11 cellular contexts compared by ENCODE assay signal in genomic region chr11:6387811-6388599, GRCh38. TPM values are rescaled to one million over a fixed set of nuclear protein-coding genes. Genes with fewer than 3 reads are reported as not detected.
DNase-seq lines count a peak whose midpoint lies in the region; ATAC-seq, FAIRE-seq and TF ChIP-seq lines count a peak whose summit lies in the region.
"Had no signal": no experiment of that assay in that cellular context is flagged by ENCODE, and none has a peak within 500 bp of the region (broad histone marks: within the 10 kb centered on the region; RNA-seq: fewer than 3 reads in every experiment).

No MANE protein-coding gene starts in this region.

- TF ChIP-seq CTCF in IMR-90 (conservative IDR thresholded peaks at IDR 0.05; ENCODE audit: low read depth, low read length) (no peak), bronchial epithelial cell (IDR thresholded peaks at IDR 0.05; ENCODE audit: insufficient read depth, low read length, severe bottlenecking) (no peak), stomach (IDR thresholded peaks at IDR 0.05) (no peak)

- in situ Hi-C loops in IMR-90 (cut with MboI; ENCODE audit: low sequenced_read_pairs), result loop anchor here (10.0 kb wide), 1 partner anchor 297 kb away; the partner anchor contains the start of gene MRPL17

- dilution Hi-C loops in IMR-90 (cut with HindIII; ENCODE audit: low sequenced_read_pairs, unreplicated experiment), result no loop called here

- no peak overlapping the region for H3K27ac ChIP-seq in IMR-90 (ENCODE audit: insufficient read depth, low read length)
- peak overlapping the region in 3 of 5 donors; percentile 87 to 93 (median 91) for H3K27ac ChIP-seq in stomach
- H3K27ac ChIP-seq in substantia nigra (ENCODE audit: low read depth, low read length, poor library complexity, severe bottlenecking), result no peak overlapping the region

- no peak for TF ChIP-seq RAD21 in IMR-90 (IDR thresholded peaks at IDR 0.05; ENCODE audit: low read length)

- peaks cover 14% of the 10 kb centered on the region for H3K9me1 ChIP-seq in IMR-90 (ENCODE audit: insufficient read depth, low read length)

- peaks cover 4 to 25% of the 10 kb centered on the region in 2 experiments; a peak in 2 of 4 replicates for H3K79me1 ChIP-seq in IMR-90 (ENCODE audit: low read depth in 1 of 2, low read length in 2 of 2)

- WGBS in IMR-90 (ENCODE audit: extremely low coverage in 2 of 2, insufficient read length in 1 of 2), 2 experiments, result 69% methylated on average over 6 of the region's 12 CpGs; no CpG with 5 or more reads in 1 of the 2 experiments
- 40 to 55% (median 41%) methylated on average over 12 of the region's 12 CpGs for WGBS in stomach, 5 donors

- no peak overlapping the region for H3K18ac ChIP-seq in IMR-90 (ENCODE audit: low read depth, low read length)

- BruUV-seq in IMR-90 (replicated peaks; lab: Mats Ljungman, UMichigan), result no TSS peak

- H3K14ac ChIP-seq in IMR-90 (replicated peaks; ENCODE audit: low read depth, low read length), result peak overlapping the region; percentile 57; the same call in 1 of the 2 replicates

- H3K9ac ChIP-seq in IMR-90 (ENCODE audit: low read depth, low read length), result no peak overlapping the region

- H3K4ac ChIP-seq in IMR-90 (ENCODE audit: low read depth, low read length), result peak overlapping the region; percentile 25; the same call in 1 of the 2 replicates

- intact Hi-C loops in IMR-90 (cut with micrococcal nuclease), result no loop called here
- intact Hi-C loops in stomach (cut with DNase I; ENCODE audit: low total_unique reads), result no loop called here

- no peak overlapping the region for H3K23ac ChIP-seq in IMR-90 (ENCODE audit: low read depth, low read length)

- no peak for FAIRE-seq in bronchial epithelial cell (lab: Jason Lieb, UNC)

- H3K27me3 ChIP-seq in IMR-90 (ENCODE audit: control insufficient read depth, insufficient read depth, low read length) (no peaks in the 10 kb centered on the region), bronchial epithelial cell (ENCODE audit: control insufficient read depth, insufficient read depth, low read length) (peaks cover 2% of the 10 kb centered on the region), stomach (no peaks in the 10 kb centered on the region)

- H3K36me3 ChIP-seq in IMR-90 (ENCODE audit: control insufficient read depth, insufficient read depth, low read length) (no peaks in the 10 kb centered on the region), bronchial epithelial cell (ENCODE audit: control insufficient read depth, insufficient read depth, low read length) (no peaks in the 10 kb centered on the region), stomach (no peaks in the 10 kb centered on the region)

- H2AK9ac ChIP-seq in IMR-90 (replicated peaks; ENCODE audit: low read depth, low read length, poor library complexity), result no peak overlapping the region

- peak overlapping the region; percentile 23; the same call in 1 of the 2 replicates for H4K91ac ChIP-seq in IMR-90 (ENCODE audit: insufficient read depth, low read depth, low read length)

- peak overlapping the region; percentile 11; the same call in 1 of the 2 replicates for H3K56ac ChIP-seq in IMR-90 (ENCODE audit: extremely low read depth, insufficient read depth, low read length)

- TF ChIP-seq EP300 in stomach (IDR thresholded peaks at IDR 0.05), result no peak

- peak overlapping the region in 1 of 2 experiments; percentile 62; a peak in 2 of 4 replicates for H4K8ac ChIP-seq in IMR-90 (ENCODE audit: low read depth in 2 of 2, low read length in 2 of 2)

- no peak overlapping the region for H3K4me3 ChIP-seq in IMR-90 (ENCODE audit: insufficient read depth, low read depth, low read length)
- H3K4me3 ChIP-seq in bronchial epithelial cell (ENCODE audit: low read depth, low read length), result no peak overlapping the region
- H3K4me3 ChIP-seq in stomach, result no peak overlapping the region

- no peak overlapping the region for H2AK5ac ChIP-seq in IMR-90 (ENCODE audit: low read depth, low read length)

- H2BK5ac ChIP-seq in IMR-90 (ENCODE audit: low read depth, low read length, poor library complexity, severe bottlenecking), result peak overlapping the region; percentile 31

- POLR2A ChIA-PET in IMR-90 (lab: Charles Lee; ENCODE audit: unreplicated experiment), result interaction anchor here (0.6 kb wide), 1 partner anchor 56 kb away, joined by 5 read pairs; no protein-coding TSS in a partner anchor

- peak overlapping the region; percentile 62 for H2BK20ac ChIP-seq in IMR-90 (ENCODE audit: low read depth, low read length)

- no peak overlapping the region for H2AFZ ChIP-seq in IMR-90 (replicated peaks; ENCODE audit: low read length, poor library complexity)

- H3K9me3 ChIP-seq in IMR-90 (ENCODE audit: control insufficient read depth, insufficient read depth, low read length), result no peaks in the 10 kb centered on the region
- H3K9me3 ChIP-seq in stomach, result no peaks in the 10 kb centered on the region

- H3K4me1 ChIP-seq in IMR-90 (ENCODE audit: control insufficient read depth, insufficient read depth, low read length) (peaks cover 6% of the 10 kb centered on the region), stomach (peaks cover 28 to 48% (median 39%) of the 10 kb centered on the region in 4 donors)

- no peak overlapping the region for H4K5ac ChIP-seq in IMR-90 (ENCODE audit: low read depth, low read length)

- no peaks in the 10 kb centered on the region for H4K20me1 ChIP-seq in IMR-90 (ENCODE audit: insufficient read depth, low read length)

- H3K4me2 ChIP-seq in IMR-90 (ENCODE audit: low read depth, low read length), result no peak overlapping the region; the same call in none of the 2 replicates

- no peak for ATAC-seq in IMR-90 (ENCODE audit: low read depth)
- peak; percentile 36 for ATAC-seq in left lobe of liver

- DNase-seq in IMR-90 (peak; percentile 51), bronchial epithelial cell (ENCODE audit: low read depth) (peak; percentile 59), left lobe of liver (ENCODE audit: low spot score) (peak; percentile 77), stomach (no peak), NCI-H748 treated with DMSO at 0.1 percent for 48 hours (lab: John Stamatoyannopoulos, UW) (no peak), substantia nigra (lab: John Stamatoyannopoulos, UW) (no peak), COLO829 (ENCODE audit: low spot score) (no peak)
- no peak for DNase-seq in activated CD4-positive, CD25-positive, alpha-beta regulatory T cell treated with anti-CD3 and anti-CD28 coated beads, Interleukin-2, amount 50 U/mL, for 72 hours
- DNase-seq: activated CD8-positive, alpha-beta memory T cell treated with anti-CD3 and anti-CD28 coated beads, Interleukin-2, amount 50 U/mL, for 48 hours; effector CD4-positive, alpha-beta T cell; NCI-H524 had no signal

- TF ChIP-seq POLR2A in IMR-90 (IDR thresholded peaks at IDR 0.05; ENCODE audit: low read depth, low read length), result no peak
- TF ChIP-seq POLR2A in stomach (IDR thresholded peaks at IDR 0.05), result no peak

- no peak overlapping the region for H2BK15ac ChIP-seq in IMR-90 (ENCODE audit: low read depth, low read length)

- H2BK120ac ChIP-seq in IMR-90 (ENCODE audit: low read depth, low read length), result 0 out of 2 replicates have a peak overlapping the region, but pooled peaks have one; percentile 25

- CTCF ChIA-PET in IMR-90 (lab: Yijun Ruan, JAX), result interaction anchor here (1.0 to 4.2 kb wide), 4 partner anchors 9 to 89 kb away, joined by 3 to 16 read pairs (median 10); no protein-coding TSS in a partner anchor

TF ChIP-seq in IMR-90, 13 proteins besides CTCF, POLR2A, EP300 and RAD21:
- TF ChIP-seq BHLHE40 (IDR thresholded peaks at IDR 0.05; ENCODE audit: low read depth, low read length) (peak; percentile 42; the same call in 1 of the 2 replicates), NFE2L2 (IDR thresholded peaks at IDR 0.05; ENCODE audit: low read depth, low read length) (no peak), ELK1 (IDR thresholded peaks at IDR 0.05; ENCODE audit: borderline replicate concordance, low read depth, low read length) (no peak)

RNA-seq across cellular contexts. Expression of gene SMPD1, which starts 2.3 kb away (rescaled TPM):
- total RNA-seq in IMR-90 (2012; rRNA removed), result 17.5 and 19.5 TPM in 2 replicates
- 108 and 118 TPM in 2 replicates for polyA plus RNA-seq in IMR-90 (2012; rRNA removed)
- polyA plus RNA-seq in IMR-90 (2012; cell fraction: cytosol; rRNA removed), result 114 and 118 TPM in 2 replicates
- polyA plus RNA-seq in IMR-90 (2012; cell fraction: nucleus; rRNA removed; ENCODE audit: low replicate concordance), result 64.5 and 79.4 TPM in 2 replicates
- total RNA-seq in bronchial epithelial cell, result 1.1 and 3.2 TPM in 2 replicates
- 62.0 TPM for total RNA-seq in left lobe of liver
- total RNA-seq in stomach, result 10 to 100 TPM in 3 of 5 donors, 1 to 10 TPM in 2; 7.6 to 66.9 (median 31.4) TPM
- polyA plus RNA-seq in stomach, result 10 to 100 TPM; 16.0 to 20.2 (median 16.9) TPM

RNA-seq across cellular contexts. Expression of gene APBB1, which starts 30.9 kb away (rescaled TPM):
- total RNA-seq in IMR-90 (2012; rRNA removed) (39.4 and 40.3 TPM in 2 replicates), bronchial epithelial cell (1.7 and 1.8 TPM in 2 replicates), left lobe of liver (3.6 TPM), stomach (10 to 100 TPM; 19.4 to 60.1 (median 26.6) TPM)
- polyA plus RNA-seq in IMR-90 (2012; rRNA removed) (44.1 and 45.7 TPM in 2 replicates), stomach (10 to 100 TPM; 18.8 to 22.8 (median 19.5) TPM)
- polyA plus RNA-seq in IMR-90 (2012; cell fraction: cytosol; rRNA removed), result 69.6 and 72.4 TPM in 2 replicates
- 59.1 and 98.6 TPM in 2 replicates for polyA plus RNA-seq in IMR-90 (2012; cell fraction: nucleus; rRNA removed; ENCODE audit: low replicate concordance)

RNA-seq across cellular contexts. Expression of gene HPX, which starts 52.8 kb away (rescaled TPM):
- total RNA-seq in IMR-90 (2012; rRNA removed) (0.36 and 0.56 TPM in 2 replicates), bronchial epithelial cell (0.26 and 0.51 TPM in 2 replicates), left lobe of liver (5,455 TPM), stomach (10 to 100 TPM in 1 of 5 donors, not detected in 4; 27.2 TPM)
- polyA plus RNA-seq in IMR-90 (2012; rRNA removed) (1.4 and 1.5 TPM in 2 replicates), stomach (1 to 10 TPM in 2 of 3 donors, under 1 TPM in 1; 0.31 to 2.0 (median 1.5) TPM)
- 0.03 and 0.24 TPM in 2 replicates for polyA plus RNA-seq in IMR-90 (2012; cell fraction: cytosol; rRNA removed)
- polyA plus RNA-seq in IMR-90 (2012; cell fraction: nucleus; rRNA removed; ENCODE audit: low replicate concordance), result 22.7 and 24.0 TPM in 2 replicates

Comparison
In these comparisons a context has a peak if more than half of its experiments do, and no peak if none do; other contexts are left out.
1. DNase-seq: peak in IMR-90 (single experiment), bronchial epithelial cell (single experiment) and left lobe of liver (single experiment); none in stomach (single experiment), NCI-H748 treated with DMSO at 0.1 percent for 48 hours (single experiment), activated CD4-positive, CD25-positive, alpha-beta regulatory T cell treated with anti-CD3 and anti-CD28 coated beads, Interleukin-2, amount 50 U/mL, for 72 hours (single experiment), substantia nigra (0 of 49) and COLO829 (single experiment).
2. H3K27ac ChIP-seq: peak in stomach (3 of 5); none in IMR-90 (single experiment) and substantia nigra (single experiment).
3. RNA of gene HPX, which starts 52.8 kb away (total RNA-seq): 5,455 TPM in left lobe of liver (single experiment); 0.36 to 0.56 TPM in IMR-90, 0.26 to 0.51 TPM in bronchial epithelial cell and 27.2 TPM in stomach; every median in the first group is over 100 times any median in the second.